Comparison of ENCODE assay signal across 16 cellular contexts in the genomic region with DNA sequence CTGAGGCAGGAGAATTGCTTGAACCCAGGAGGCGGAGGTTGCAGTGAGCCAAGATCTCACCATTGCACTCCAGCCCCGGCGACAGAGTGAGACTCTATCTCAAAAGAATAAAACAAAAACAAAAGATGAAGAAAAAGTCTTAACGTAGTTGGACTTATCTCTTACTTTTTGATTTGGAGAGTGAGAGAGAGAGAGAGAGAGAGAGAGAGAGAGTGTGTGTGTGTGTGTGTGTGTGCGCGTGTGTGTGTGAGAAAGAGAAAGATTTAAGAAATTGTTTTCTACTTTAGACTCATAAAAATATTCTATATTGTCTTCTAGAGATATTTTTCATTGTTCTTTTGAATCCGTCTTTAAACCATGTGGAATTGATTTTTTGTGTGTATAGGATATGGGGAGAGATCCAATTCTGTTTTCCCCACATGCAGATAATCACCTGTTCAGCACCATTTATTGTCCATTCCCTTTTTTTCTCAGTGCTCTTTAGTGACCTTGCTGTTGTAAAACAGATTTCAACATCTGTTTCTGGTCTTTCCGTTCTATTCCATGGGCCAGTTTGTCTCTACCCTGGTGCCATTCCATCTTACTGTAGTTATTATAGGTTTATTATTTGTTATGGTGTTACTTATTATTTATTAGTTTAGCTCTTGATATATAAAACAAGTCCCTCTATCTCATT. TPM values are rescaled to one million over a fixed set of nuclear protein-coding genes. Genes with fewer than 3 reads are reported as not detected.
DNase-seq lines count a peak whose midpoint lies in the region; ATAC-seq and TF ChIP-seq lines count a peak whose summit lies in the region.
"Had no signal": no experiment of that assay in that cellular context is flagged by ENCODE, and none has a peak within 500 bp of the region (broad histone marks: within the 10 kb centered on the region; RNA-seq: fewer than 3 reads in every experiment).

No MANE protein-coding gene starts in this region.

- H3K4me3 ChIP-seq in CD4-positive, CD25-positive, alpha-beta regulatory T cell (ENCODE audit: low read depth, low read length), result no peak overlapping the region
- H3K4me3 ChIP-seq: PC-9 had no signal

- no peak for DNase-seq in CD4-positive, CD25-positive, alpha-beta regulatory T cell
- DNase-seq in T-helper 17 cell (no peak), nephron progenitor cell (no peak), erythroblast (lab: John Stamatoyannopoulos, UW) (no peak), foreskin keratinocyte (no peak)
- DNase-seq: DND-41, HCEC 1CT, NCI-H1092, NCI-H146, NCI-H2081, NCI-H510A, NCI-H82, PC-9 had no signal

- no peaks in the 10 kb centered on the region for H3K27me3 ChIP-seq in CD4-positive, CD25-positive, alpha-beta regulatory T cell (ENCODE audit: control insufficient read depth, insufficient read depth, low read length)
- H3K27me3 ChIP-seq in foreskin keratinocyte, result no peaks in the 10 kb centered on the region

- TF ChIP-seq CTCF in 22Rv1 (IDR thresholded peaks at IDR 0.05), result no peak
- no peak for TF ChIP-seq CTCF in nephron progenitor cell (IDR thresholded peaks at IDR 0.05)
- TF ChIP-seq CTCF in foreskin keratinocyte (conservative IDR thresholded peaks at IDR 0.05), result no peak

- peak overlapping the region; percentile 61 for H3K27ac ChIP-seq in 22Rv1
- H3K27ac ChIP-seq in CD4-positive, CD25-positive, alpha-beta regulatory T cell (ENCODE audit: insufficient read depth, low read length, poor library complexity, severe bottlenecking), result no peak overlapping the region
- H3K27ac ChIP-seq in foreskin keratinocyte, result no peak overlapping the region
- H3K27ac ChIP-seq: PC-9 had no signal

- ATAC-seq in CD4-positive, CD25-positive, alpha-beta regulatory T cell (ENCODE audit: low read depth in 2 of 2), result no peak
- no peak for ATAC-seq in T-helper 17 cell
- no peak for ATAC-seq in foreskin keratinocyte
- no peak for ATAC-seq in HG03442 (IDR thresholded peaks at IDR 0.05; ENCODE audit: unreplicated experiment)

- peak overlapping the region in 1 of 4 donors; percentile 3 for H3K4me3 Mint-ChIP-seq in CD4-positive, CD25-positive, alpha-beta regulatory T cell
- H3K4me3 Mint-ChIP-seq in T-helper 17 cell (no peak overlapping the region), nephron progenitor cell (no peak overlapping the region)
- H3K4me3 Mint-ChIP-seq: B cell had no signal

- H3K36me3 ChIP-seq in CD4-positive, CD25-positive, alpha-beta regulatory T cell (ENCODE audit: control insufficient read depth, insufficient read depth, low read length), result peaks cover 20% of the 10 kb centered on the region

- no peak for TF ChIP-seq POLR2A in erythroblast (IDR thresholded peaks at IDR 0.05; ENCODE audit: low read length)

- peak overlapping the region; percentile 28 to 63 (median 44) for H3K27ac Mint-ChIP-seq in CD4-positive, CD25-positive, alpha-beta regulatory T cell
- peak overlapping the region; percentile 93 for H3K27ac Mint-ChIP-seq in T-helper 17 cell
- peak overlapping the region; percentile 95 for H3K27ac Mint-ChIP-seq in nephron progenitor cell
- H3K27ac Mint-ChIP-seq: B cell had no signal

- H3K4me1 Mint-ChIP-seq in CD4-positive, CD25-positive, alpha-beta regulatory T cell, result peaks cover 35 to 45% (median 41%) of the 10 kb centered on the region in 4 donors
- H3K4me1 Mint-ChIP-seq in T-helper 17 cell (peaks cover 33% of the 10 kb centered on the region), nephron progenitor cell (peaks cover 6% of the 10 kb centered on the region)

- no peaks in the 10 kb centered on the region for H3K9me3 ChIP-seq in CD4-positive, CD25-positive, alpha-beta regulatory T cell (ENCODE audit: control insufficient read depth in 2 of 2, low read length in 2 of 2)
- H3K9me3 ChIP-seq in T-helper 17 cell (ENCODE audit: control insufficient read depth, low read length, poor library complexity, severe bottlenecking), result no peaks in the 10 kb centered on the region

- H3K36me3 Mint-ChIP-seq in CD4-positive, CD25-positive, alpha-beta regulatory T cell, result peaks cover 12% of the 10 kb centered on the region
- H3K36me3 Mint-ChIP-seq in T-helper 17 cell (ENCODE audit: low read depth) (peaks cover 2% of the 10 kb centered on the region), nephron progenitor cell (ENCODE audit: low read depth) (peaks cover 85% of the 10 kb centered on the region)

- no peaks in the 10 kb centered on the region for H3K9me3 Mint-ChIP-seq in CD4-positive, CD25-positive, alpha-beta regulatory T cell
- H3K9me3 Mint-ChIP-seq in nephron progenitor cell, result peaks cover 23% of the 10 kb centered on the region

- no peaks in the 10 kb centered on the region for H3K27me3 Mint-ChIP-seq in CD4-positive, CD25-positive, alpha-beta regulatory T cell
- H3K27me3 Mint-ChIP-seq in T-helper 17 cell, result no peaks in the 10 kb centered on the region
- H3K27me3 Mint-ChIP-seq in nephron progenitor cell (ENCODE audit: low read depth, poor library complexity), result no peaks in the 10 kb centered on the region
- H3K27me3 Mint-ChIP-seq: B cell had no signal

- H3K4me1 ChIP-seq in CD4-positive, CD25-positive, alpha-beta regulatory T cell (ENCODE audit: control insufficient read depth, insufficient read depth, low read length, poor library complexity, severe bottlenecking), result no peaks in the 10 kb centered on the region
- no peaks in the 10 kb centered on the region for H3K4me1 ChIP-seq in foreskin keratinocyte

RNA-seq across cellular contexts. Expression of gene KCMF1, which starts 53.5 kb away (rescaled TPM):
- 80.0 TPM for total RNA-seq in CD4-positive, CD25-positive, alpha-beta regulatory T cell
- 10 to 100 TPM; 21.3 to 41.8 (median 28.5) TPM for polyA plus RNA-seq in CD4-positive, CD25-positive, alpha-beta regulatory T cell
- total RNA-seq in T-helper 17 cell, result 10 to 100 TPM; 63.6 to 80.6 TPM
- total RNA-seq in foreskin keratinocyte, result 67.3 and 68.2 TPM in 2 replicates
- 37.8 and 42.1 TPM in 2 replicates for polyA plus RNA-seq in foreskin keratinocyte

Comparison
In these comparisons a context has a peak if more than half of its experiments do, and no peak if none do; other contexts are left out.
1. H3K27ac Mint-ChIP-seq: peak in every context shown above with its lines; median percentile 95 in nephron progenitor cell; 93 in T-helper 17 cell; 44 in CD4-positive, CD25-positive, alpha-beta regulatory T cell.